Comparison of ENCODE assay signal across 30 cellular contexts in the genomic region with DNA sequence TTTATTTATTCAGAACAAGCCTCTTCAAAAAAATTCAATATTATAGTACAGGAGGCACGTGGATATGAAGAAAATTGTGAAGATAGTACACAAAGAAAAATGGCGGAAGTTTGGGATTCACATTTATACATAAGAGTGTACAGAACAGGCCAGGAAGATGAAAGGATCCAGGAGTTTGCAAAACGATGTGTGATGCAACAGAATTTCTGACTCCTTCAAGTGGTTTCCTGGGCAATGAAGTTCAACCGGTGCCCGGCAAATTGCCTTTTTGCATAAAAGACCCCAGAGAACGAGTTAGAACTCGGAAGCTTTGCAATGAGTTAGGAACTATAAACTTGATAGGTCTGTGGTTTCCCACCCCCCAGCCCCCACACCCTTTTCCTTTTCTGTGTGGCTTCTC.
"Had no signal": no experiment of that assay in that cellular context is flagged by ENCODE, and none has a peak within 500 bp of the region (broad histone marks: within the 10 kb centered on the region; RNA-seq: fewer than 3 reads in every experiment).

No MANE protein-coding gene starts in this region.

- DNase-seq: activated CD4-positive, alpha-beta T cell treated with anti-CD3 and anti-CD28 coated beads for 36 hours; activated CD4-positive, alpha-beta T cell treated with anti-CD3 and anti-CD28 coated beads, Interleukin-2, amount 10 ng/mL, durations not matched to agents 7 days and 5 days; activated CD4-positive, alpha-beta T cell treated with anti-CD3 and anti-CD28 coated beads, Interleukin-2, amount 50 U/mL, for 48 hours; activated CD8-positive, alpha-beta T cell treated with anti-CD3 and anti-CD28 coated beads, Interleukin-2, amount 10 ng/mL, durations not matched to agents 7 days and 5 days; activated gamma-delta T cell; activated naive CD4-positive, alpha-beta T cell treated with Interleukin-2 at 50 U/mL for 16 hours; activated naive CD8-positive, alpha-beta T cell treated with anti-CD3 and anti-CD28 coated beads, Interleukin-2, amount 10 ng/mL, durations not matched to agents 7 days and 5 days; activated T-cell treated with anti-CD3 and anti-CD28 coated beads, Interleukin-2, amount 50 U/mL, for 24 hours; amygdala; MV-4-11; NCI-H1092 treated with DMSO at 0.1 percent for 48 hours; NCI-H1417; NCI-H146; NCI-H187; NCI-H2029 treated with DMSO at 0.1 percent for 48 hours; NCI-H2107; NCI-H2171; NCI-H510A; NCI-H526; NCI-H748 treated with DMSO at 0.1 percent for 48 hours; NK-92 treated with Interleukin-12 subunit alpha and Interleukin-12 subunit beta, amount 100 ng/mL, for 24 hours; PC-9 had no signal

- ATAC-seq: activated CD4-positive, alpha-beta T cell treated with anti-CD3 and anti-CD28 coated beads for 36 hours; activated CD4-positive, CD25-positive, alpha-beta regulatory T cell treated with anti-CD3 and anti-CD28 coated beads, Interleukin-2, amount 50 U/mL, for 24 hours; activated CD8-positive, alpha-beta T cell treated with anti-CD3 and anti-CD28 coated beads, Interleukin-2, amount 10 ng/mL, durations not matched to agents 7 days and 5 days; Right ventricle myocardium inferior; WTC11 had no signal

- H3K27me3 ChIP-seq: ascending aorta, cardiac muscle cell had no signal

- H3K4me2 ChIP-seq: KMS-11, PC-9 had no signal

- H3K36me3 ChIP-seq: ascending aorta, cardiac muscle cell had no signal

- H3K27ac ChIP-seq: ascending aorta, cardiac muscle cell, KMS-11, PC-9, RWPE1 had no signal

- H3K9ac ChIP-seq: KMS-11 had no signal

- H3K4me1 ChIP-seq: ascending aorta had no signal

- H3K4me3 ChIP-seq: ascending aorta, cardiac muscle cell, PC-9 had no signal

- H3K9me3 ChIP-seq: ascending aorta had no signal

- FAIRE-seq: RCC 7860 had no signal
